ENCODE assay signal across 1 cellular context in the genomic region with DNA sequence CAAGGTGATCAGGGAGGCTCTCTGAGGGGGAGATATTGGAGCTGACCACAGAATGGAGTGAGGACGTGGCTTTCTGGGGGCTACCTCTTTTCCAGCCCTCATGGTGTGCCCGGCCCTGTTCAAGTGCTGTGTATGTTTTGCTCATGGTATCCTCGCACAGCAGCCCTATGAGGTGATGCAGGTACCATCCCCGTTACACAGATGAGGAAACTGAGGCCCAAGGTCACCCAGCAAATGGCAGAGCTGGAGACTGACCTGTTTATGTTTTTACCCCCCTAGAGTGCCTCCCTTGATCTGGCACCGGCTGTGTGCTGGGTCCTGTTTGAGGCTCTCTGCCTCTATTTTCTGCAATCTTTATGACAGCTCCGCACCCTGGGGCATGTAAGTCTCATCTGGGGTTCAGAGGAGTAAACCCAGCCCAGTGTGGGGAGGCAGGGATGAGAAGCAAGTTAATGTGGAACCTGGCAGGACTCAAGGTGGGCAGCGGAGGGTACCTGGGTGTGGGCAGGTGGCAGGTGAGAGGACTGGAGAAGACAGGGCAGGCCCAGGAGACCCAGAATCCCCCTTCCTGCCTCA.
TF ChIP-seq lines count a peak whose summit lies in the region.

No MANE protein-coding gene starts in this region.

TF ChIP-seq in K562, 482 proteins besides CTCF, POLR2A, EP300 and RAD21:
- no peak for TF ChIP-seq TCF3 (CRISPR knock-in tag; IDR thresholded peaks at IDR 0.05)
- peak; percentile 71; the same call in 1 of the 2 replicates for TF ChIP-seq ESRRA (IDR thresholded peaks at IDR 0.05; ENCODE audit: borderline replicate concordance, low read depth)
